ENCODE assay signal across 7 cellular contexts in genomic region chr17:63526861-63527260, GRCh38. TPM values are rescaled to one million over a fixed set of nuclear protein-coding genes. Genes with fewer than 3 reads are reported as not detected.
"Had no signal": no experiment of that assay in that cellular context is flagged by ENCODE, and none has a peak within 500 bp of the region (broad histone marks: within the 10 kb centered on the region; RNA-seq: fewer than 3 reads in every experiment).

No MANE protein-coding gene starts in this region.

- H3K9ac ChIP-seq: GM23248 had no signal

- H3K4me3 Mint-ChIP-seq: H9 had no signal

- H3K4me3 ChIP-seq: GM23248, K562 had no signal

- H3K27ac Mint-ChIP-seq: H9 had no signal

- H3K9me3 Mint-ChIP-seq: H9 had no signal

- H2AFZ ChIP-seq: GM23248 had no signal

- DNase-seq: GM23248, GOT3, H9, HCEC 1CT, IMR-90, KG1 had no signal

- H3K27ac ChIP-seq: GM23248 had no signal

- ATAC-seq: K562 had no signal

RNA-seq across cellular contexts. Expression of gene KCNH6, which starts 3.7 kb away (rescaled TPM):
- total RNA-seq: GM23248, K562 had no signal
- polyA plus RNA-seq: GM23248, K562 had no signal
